In the genomic region with DNA sequence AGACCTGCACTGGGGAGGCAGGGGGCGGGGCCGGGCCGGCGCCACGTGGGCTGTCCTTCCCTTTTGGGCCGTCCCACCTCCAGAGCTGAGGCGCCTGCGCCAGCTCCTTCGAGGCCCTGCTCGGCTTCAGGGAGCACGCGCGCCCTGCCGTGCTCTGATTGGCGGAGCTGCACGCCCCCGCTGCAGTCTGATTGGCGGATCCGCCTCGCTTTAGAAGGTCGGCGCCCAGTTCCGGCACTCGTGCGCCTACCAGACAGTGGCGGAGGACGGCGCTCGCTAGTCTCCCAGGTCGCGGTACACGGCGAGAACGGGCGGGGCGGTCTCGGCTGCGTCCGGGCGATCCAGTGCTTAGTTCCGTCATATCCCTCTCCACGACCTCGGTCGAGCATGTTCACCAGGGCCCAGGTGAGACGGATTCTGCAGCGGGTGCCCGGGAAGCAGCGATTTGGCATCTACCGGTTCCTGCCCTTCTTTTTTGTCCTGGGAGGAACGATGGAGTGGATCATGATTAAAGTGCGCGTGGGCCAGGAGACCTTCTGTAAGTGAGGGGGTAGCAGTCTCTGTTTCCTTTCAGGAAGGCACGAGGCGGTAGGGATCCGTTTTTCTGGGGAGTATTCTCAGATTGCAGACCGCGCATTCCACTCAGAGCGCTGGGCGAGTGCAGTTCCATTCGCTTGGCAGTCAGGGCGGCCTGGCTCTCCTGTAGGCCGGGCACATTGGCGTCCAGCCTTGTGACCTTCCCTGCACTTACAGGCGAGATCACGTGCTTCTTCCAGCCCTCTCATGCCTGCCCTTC, we compare ENCODE assay signal across 8 cellular contexts. TPM values are rescaled to one million over a fixed set of nuclear protein-coding genes. Genes with fewer than 3 reads are reported as not detected.
DNase-seq lines count a peak whose midpoint lies in the region; ATAC-seq and TF ChIP-seq lines count a peak whose summit lies in the region.

Gene UQCC5 (plus strand): TSS at position 237 of the 796 bp plus-strand sequence. CDS start 151 bp downstream, at position 388.

- H3K9me3 ChIP-seq in adrenal gland (replicated peaks in 1 of 3) (no peaks in the 10 kb centered on the region), heart left ventricle (no peaks in the 10 kb centered on the region)

- POLR2A ChIA-PET in T-cell (lab: Charles Lee): interaction anchor here (0.6 kb wide), 2 partner anchors 37 to 784 kb away, joined by 3 to 5 read pairs; no protein-coding TSS in a partner anchor

- H3K27ac ChIP-seq in adrenal gland (peak within 1 kb of the TSS; percentile 61 to 97 (median 91)), heart left ventricle (peak within 1 kb of the TSS; percentile 85 to 97 (median 94))

- TF ChIP-seq CTCF in GM13977 (IDR thresholded peaks at IDR 0.05; ENCODE audit: extremely low read depth, insufficient read depth, missing control alignments) (peak; percentile 14), adrenal gland (IDR thresholded peaks at IDR 0.05) (no peak), heart left ventricle (IDR thresholded peaks at IDR 0.05) (peak in 4 of 12 donors; percentile 6 to 32 (median 23)), type B pancreatic cell (conservative IDR thresholded peaks at IDR 0.05) (no peak)

- 0% methylated on average over 9 to 65 of the region's 65 CpGs for WGBS in adrenal gland, 4 donors
- WGBS in heart left ventricle, 4 donors: 0% methylated on average over 33 to 65 of the region's 65 CpGs

- intact Hi-C loops in adrenal gland (cut with DNase I) (loop anchor here in 1 of 2 donors (10.0 kb wide), 1 partner anchor 148 kb away; the partner anchor contains the start of genes GNL3 and PBRM1), heart left ventricle (cut with DNase I) (loop anchor here in 7 of 10 donors (2.0 to 5.0 kb wide), 5 partner anchors 54 to 146 kb away; partner anchors contain the start of gene NISCH (in 1 of the 7))

- H3K36me3 ChIP-seq in adrenal gland (replicated peaks in 1 of 2) (peaks cover 0 to under 1% of the 10 kb centered on the region in 2 donors), heart left ventricle (peaks cover 0 to 25% (median 15%) of the 10 kb centered on the region in 9 donors)

- H3K4me1 ChIP-seq in adrenal gland (replicated peaks in 1 of 2) (peaks cover 35 to 74% of the 10 kb centered on the region in 2 donors), heart left ventricle (peaks cover 4 to 81% (median 54%) of the 10 kb centered on the region in 12 donors)

- H3K36me3 Mint-ChIP-seq in T-cell (peaks cover 21% of the 10 kb centered on the region), type B pancreatic cell (peaks cover 17% of the 10 kb centered on the region)

- H3K4me3 Mint-ChIP-seq in T-cell (peak within 1 kb of the TSS; percentile 96 to 100 (median 99)), type B pancreatic cell (peak within 1 kb of the TSS; percentile 99)

- peak; percentile 79 for ATAC-seq in HG02870 (IDR thresholded peaks at IDR 0.05; ENCODE audit: unreplicated experiment)
- ATAC-seq in T-cell (replicated peaks in 1 of 4): peak; percentile 90 to 92 (median 92)
- peak; percentile 88 to 95 (median 94) for ATAC-seq in heart left ventricle

- no peaks in the 10 kb centered on the region for H3K27me3 ChIP-seq in adrenal gland
- H3K27me3 ChIP-seq in heart left ventricle: no peaks in the 10 kb centered on the region

- DNase-seq in GM13977 (ENCODE audit: low spot score) (peak; percentile 98), NCI-H146 (lab: John Stamatoyannopoulos, UW) (peak; percentile 96), T-cell (peak; percentile 90 to 99 (median 97)), adrenal gland (peak; percentile 97 to 99 (median 98)), heart left ventricle (peak; percentile 98 to 99 (median 99)), pons (ENCODE audit: low spot score) (peak; percentile 96), type B pancreatic cell (ENCODE audit: extremely low spot score, unreplicated experiment) (peak; percentile 97)

- CTCF ChIA-PET in T-cell (lab: Charles Lee): interaction anchor here in 1 of 2 donors (0.6 to 1.0 kb wide), 3 partner anchors 9 to 1037 kb away, joined by 3 read pairs; partner anchors contain the start of gene DCAF1

- in situ Hi-C loops in GM13977 (cut with MboI; ENCODE audit: low pct_unique_long_range_greater_than_20kb, low sequenced_read_pairs, unreplicated experiment): no loop called here

- H3K4me1 Mint-ChIP-seq in T-cell: peaks cover 52 to 61% (median 55%) of the 10 kb centered on the region in 3 donors
- H3K4me1 Mint-ChIP-seq in type B pancreatic cell (ENCODE audit: unreplicated experiment): peaks cover 35% of the 10 kb centered on the region

- H3K27me3 Mint-ChIP-seq in T-cell (no peaks in the 10 kb centered on the region), type B pancreatic cell (no peaks in the 10 kb centered on the region)

- H3K4me3 ChIP-seq in adrenal gland (peak within 1 kb of the TSS; percentile 20 to 84 (median 64)), heart left ventricle (peak within 1 kb of the TSS; percentile 47 to 88 (median 72))

- peak; percentile 98 to 100 for TF ChIP-seq POLR2A in adrenal gland (IDR thresholded peaks at IDR 0.05)
- peak; percentile 96 to 100 for TF ChIP-seq POLR2A in heart left ventricle (IDR thresholded peaks at IDR 0.05)

- H3K9me3 Mint-ChIP-seq in T-cell (no peaks in the 10 kb centered on the region), type B pancreatic cell (no peaks in the 10 kb centered on the region)

- H3K27ac Mint-ChIP-seq in T-cell (peak within 1 kb of the TSS; percentile 98 to 99), type B pancreatic cell (peak within 1 kb of the TSS; percentile 98)

RNA-seq across cellular contexts. Expression of gene UQCC5, which starts in this region (rescaled TPM):
- total RNA-seq in T-cell (10 to 100 TPM in 2 of 5 donors, 1 to 10 TPM in 3; 2.5 to 14.8 (median 9.8) TPM), adrenal gland (100 to 1,000 TPM in 1 of 8 donors, 10 to 100 TPM in 5, 1 to 10 TPM in 2; 1.1 to 114 (median 67.7) TPM), heart left ventricle (10 to 100 TPM in 8 of 9 donors, 1 to 10 TPM in 1; 2.0 to 73.0 (median 59.2) TPM), type B pancreatic cell (ENCODE audit: low replicate concordance) (19.0 and 22.8 TPM in 2 replicates)
- polyA plus RNA-seq in adrenal gland (100 to 1,000 TPM in 1 of 3 donors, 10 to 100 TPM in 2; 34.9 to 330 (median 99.9) TPM), heart left ventricle (100 to 1,000 TPM in 1 of 2 donors, 10 to 100 TPM in 1; 45.2 to 113 TPM)

Comparison
In these comparisons a context has a peak if more than half of its experiments do, and no peak if none do; other contexts are left out.
1. Peak in every context shown above with its lines: DNase-seq, ATAC-seq, H3K4me3 ChIP-seq and H3K27ac ChIP-seq.